Comparison of ENCODE assay signal across 1 cellular context in genomic region chr1:39799770-39800470, GRCh38.
A peak's percentile ranks its signal among the peaks of the same experiment; 100 is the strongest.
TF ChIP-seq lines count a peak whose summit lies in the region.

No MANE protein-coding gene starts in this region.

TF ChIP-seq in K562, 482 proteins besides CTCF, POLR2A, EP300 and RAD21 (continued from another document):
- TF ChIP-seq ZNF398 (CRISPR knock-in tag; IDR thresholded peaks at IDR 0.05), result no peak
- peak; percentile 46; the same call in 1 of the 2 replicates for TF ChIP-seq ZNF512 (tag; IDR thresholded peaks at IDR 0.05)
- 0 out of 2 replicates have a peak, but pooled peaks have one; percentile 13 for TF ChIP-seq ZBTB9 (CRISPR knock-in tag; IDR thresholded peaks at IDR 0.05)
- 0 out of 2 replicates have a peak, but pooled peaks have one; percentile 47 for TF ChIP-seq NR2F6 (CRISPR knock-in tag; IDR thresholded peaks at IDR 0.05)
- peak; percentile 90 for TF ChIP-seq NR2C2 (CRISPR knock-in tag; IDR thresholded peaks at IDR 0.05)
- peak; percentile 89 for TF ChIP-seq NR2C2 (tag; IDR thresholded peaks at IDR 0.05)
- no peak for TF ChIP-seq MTA3 (IDR thresholded peaks at IDR 0.05; ENCODE audit: borderline replicate concordance)
- no peak for TF ChIP-seq BDP1 (IDR thresholded peaks at IDR 0.05; ENCODE audit: insufficient read depth, insufficient read length)
- TF ChIP-seq ELF4 (CRISPR knock-in tag; IDR thresholded peaks at IDR 0.05), result no peak
- peak; percentile 49; the same call in 1 of the 2 replicates for TF ChIP-seq BHLHE40 (IDR thresholded peaks at IDR 0.05; ENCODE audit: low read length)
- TF ChIP-seq E2F6 (IDR thresholded peaks at IDR 0.05; ENCODE audit: borderline replicate concordance in 1 of 2, extremely low read depth in 1 of 2, insufficient read depth in 1 of 2, insufficient read length in 1 of 2, low read depth in 1 of 2, low read length in 1 of 2, poor library complexity in 1 of 2, severe bottlenecking in 1 of 2), result peak in 1 of 2 experiments; percentile 32
- no peak for TF ChIP-seq ZNF174 (CRISPR knock-in tag; IDR thresholded peaks at IDR 0.05)
- TF ChIP-seq MAZ (CRISPR knock-in tag; conservative IDR thresholded peaks at IDR 0.05 in 1 of 2, IDR thresholded peaks at IDR 0.05 in 1 of 2), result peak in 1 of 2 experiments; percentile 57; a peak in 1 of 4 replicates
- no peak for TF ChIP-seq CHAMP1 (IDR thresholded peaks at IDR 0.05)
- TF ChIP-seq GABPB1 (CRISPR knock-in tag; IDR thresholded peaks at IDR 0.05), result peak; percentile 55
- TF ChIP-seq RBBP5 (IDR thresholded peaks at IDR 0.05; ENCODE audit: borderline replicate concordance, insufficient read depth, low read length, poor library complexity, severe bottlenecking), result peak; percentile 9
- TF ChIP-seq NFATC3 (IDR thresholded peaks at IDR 0.05), result no peak
- TF ChIP-seq ZNF561 (CRISPR knock-in tag; conservative IDR thresholded peaks at IDR 0.05), result no peak
- TF ChIP-seq GMEB1 (CRISPR knock-in tag; IDR thresholded peaks at IDR 0.05), result 0 out of 2 replicates have a peak, but pooled peaks have one; percentile 9
- no peak for TF ChIP-seq PTTG1 (tag; IDR thresholded peaks at IDR 0.05; ENCODE audit: low read depth)
- peak; percentile 1; the same call in 1 of the 2 replicates for TF ChIP-seq ARID3A (IDR thresholded peaks at IDR 0.05; ENCODE audit: borderline replicate concordance, low read depth, low read length)
- 0 out of 2 replicates have a peak, but pooled peaks have one; percentile 17 for TF ChIP-seq ATF7 (IDR thresholded peaks at IDR 0.05)
- 0 out of 2 replicates have a peak, but pooled peaks have one; percentile 27 for TF ChIP-seq ARID2 (IDR thresholded peaks at IDR 0.05)
- TF ChIP-seq MNT (conservative IDR thresholded peaks at IDR 0.05), result 0 out of 4 replicates have a peak, but pooled peaks of 1 of the 2 experiments have one; percentile 1
- TF ChIP-seq SMAD3 (CRISPR knock-in tag; conservative IDR thresholded peaks at IDR 0.05), result 0 out of 2 replicates have a peak, but pooled peaks have one; percentile 24
- TF ChIP-seq VEZF1 (CRISPR knock-in tag; IDR thresholded peaks at IDR 0.05), result peak; percentile 70
- TF ChIP-seq MXI1 (IDR thresholded peaks at IDR 0.05; ENCODE audit: low read depth, low read length), result no peak
- TF ChIP-seq ATF3 (IDR thresholded peaks at IDR 0.05), result peak; percentile 77; the same call in 1 of the 2 replicates
- TF ChIP-seq ATF3 (CRISPR knock-in tag; conservative IDR thresholded peaks at IDR 0.05), result 0 out of 2 replicates have a peak, but pooled peaks have one; percentile 3
- TF ChIP-seq TEAD1 (CRISPR knock-in tag; IDR thresholded peaks at IDR 0.05), result peak in 1 of 2 experiments; percentile 82; a peak in 2 of 4 replicates
- peak; percentile 71 for TF ChIP-seq FOSL1 (tag; conservative IDR thresholded peaks at IDR 0.05)
- no peak for TF ChIP-seq CAMTA2 (CRISPR knock-in tag; conservative IDR thresholded peaks at IDR 0.05)
- 0 out of 2 replicates have a peak, but pooled peaks have one; percentile 41 for TF ChIP-seq ERF (CRISPR knock-in tag; IDR thresholded peaks at IDR 0.05)
